11 cellular contexts compared by ENCODE assay signal in the genomic region with DNA sequence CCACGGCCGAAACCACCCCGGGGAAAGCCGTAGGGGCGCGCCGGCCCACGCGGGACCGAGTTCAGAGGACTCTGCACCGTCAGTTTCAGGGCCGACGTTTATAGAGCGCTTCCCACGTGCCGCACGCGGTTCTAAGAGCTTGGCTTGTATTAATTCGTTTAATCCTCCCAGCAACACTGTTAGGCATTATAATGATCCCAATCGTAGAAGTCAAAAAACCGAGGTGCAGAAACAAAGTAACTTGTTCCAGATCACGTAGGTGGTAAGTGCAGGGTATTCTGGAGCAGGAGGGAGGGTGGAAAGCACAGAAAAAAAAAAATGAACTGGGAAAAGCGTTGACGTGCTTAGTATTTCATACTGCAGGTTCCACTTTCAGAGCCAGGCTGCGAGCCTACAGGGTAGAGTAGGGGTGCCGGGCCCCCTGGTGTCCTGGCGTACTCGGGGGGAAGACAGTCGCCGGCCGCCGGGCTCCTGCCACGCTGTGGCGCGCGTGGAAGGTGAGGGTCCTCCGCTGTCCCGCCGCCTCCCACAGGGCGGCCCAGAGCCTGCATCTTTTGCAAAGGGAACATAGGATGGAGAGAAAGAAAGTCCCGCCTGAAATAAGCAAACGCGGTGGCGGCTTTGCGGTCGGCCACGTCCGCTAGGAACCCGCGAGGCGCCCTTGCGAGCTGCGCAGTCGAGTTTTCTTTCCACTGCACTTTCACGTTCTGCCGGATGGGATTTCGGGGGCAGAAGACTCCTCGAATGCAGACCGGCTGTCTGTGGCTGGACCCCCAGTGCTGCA. TPM values are rescaled to one million over a fixed set of nuclear protein-coding genes. Genes with fewer than 3 reads are reported as not detected.
DNase-seq lines count a peak whose midpoint lies in the region; ATAC-seq and TF ChIP-seq lines count a peak whose summit lies in the region.
"Had no signal": no experiment of that assay in that cellular context is flagged by ENCODE, and none has a peak within 500 bp of the region (broad histone marks: within the 10 kb centered on the region; RNA-seq: fewer than 3 reads in every experiment).

No MANE protein-coding gene starts in this region.

- ATAC-seq in Right ventricle myocardium inferior (no peak), Right ventricle myocardium superior (ENCODE audit: poor library complexity) (no peak)
- no peak for ATAC-seq in activated CD8-positive, alpha-beta T cell treated with anti-CD3 and anti-CD28 coated beads, Interleukin-2, amount 10 ng/mL, durations not matched to agents 7 days and 5 days
- peak in 1 of 2 donors; percentile 57 for ATAC-seq in stimulated activated naive B cell treated with anti-CD40 and anti-IgM and Interleukin-4, amounts not matched to agents 10 μg/mL and 1 μg/mL and 100 μg/mL, for 72 hours (replicated peaks)

- H3K9me2 ChIP-seq in hepatocyte (replicated peaks; ENCODE audit: insufficient read depth): no peaks in the 10 kb centered on the region

- peaks cover 67% of the 10 kb centered on the region for H3K27me3 Mint-ChIP-seq in activated CD8-positive, alpha-beta T cell treated with anti-CD3 and anti-CD28 coated beads, Interleukin-2, amount 10 ng/mL, durations not matched to agents 7 days and 5 days (ENCODE audit: low read depth)
- H3K27me3 Mint-ChIP-seq in stimulated activated naive B cell treated with anti-CD40 and anti-IgM and Interleukin-4, amounts not matched to agents 10 μg/mL and 1 μg/mL and 100 μg/mL, for 72 hours: peaks cover 53 to 85% of the 10 kb centered on the region in 2 donors

- peaks cover 37% of the 10 kb centered on the region for H3K4me1 ChIP-seq in hepatocyte (ENCODE audit: insufficient read depth)

- peak overlapping the region; percentile 9 for H3K4me3 Mint-ChIP-seq in activated CD8-positive, alpha-beta T cell treated with anti-CD3 and anti-CD28 coated beads, Interleukin-2, amount 10 ng/mL, durations not matched to agents 7 days and 5 days
- peak overlapping the region; percentile 74 to 80 for H3K4me3 Mint-ChIP-seq in stimulated activated naive B cell treated with anti-CD40 and anti-IgM and Interleukin-4, amounts not matched to agents 10 μg/mL and 1 μg/mL and 100 μg/mL, for 72 hours

- no peaks in the 10 kb centered on the region for H4K20me1 ChIP-seq in hepatocyte (ENCODE audit: insufficient read depth, poor library complexity, severe bottlenecking)

- H3K79me2 ChIP-seq in hepatocyte: peaks cover 15% of the 10 kb centered on the region

- no peaks in the 10 kb centered on the region for H3K9me3 Mint-ChIP-seq in activated CD8-positive, alpha-beta T cell treated with anti-CD3 and anti-CD28 coated beads, Interleukin-2, amount 10 ng/mL, durations not matched to agents 7 days and 5 days (ENCODE audit: insufficient read depth)
- H3K9me3 Mint-ChIP-seq in stimulated activated naive B cell treated with anti-CD40 and anti-IgM and Interleukin-4, amounts not matched to agents 10 μg/mL and 1 μg/mL and 100 μg/mL, for 72 hours: no peaks in the 10 kb centered on the region

- H3K36me3 Mint-ChIP-seq in activated CD8-positive, alpha-beta T cell treated with anti-CD3 and anti-CD28 coated beads, Interleukin-2, amount 10 ng/mL, durations not matched to agents 7 days and 5 days (ENCODE audit: low read depth): no peaks in the 10 kb centered on the region
- no peaks in the 10 kb centered on the region for H3K36me3 Mint-ChIP-seq in stimulated activated naive B cell treated with anti-CD40 and anti-IgM and Interleukin-4, amounts not matched to agents 10 μg/mL and 1 μg/mL and 100 μg/mL, for 72 hours

- POLR2A ChIA-PET in activated CD8-positive, alpha-beta T cell treated with anti-CD3 and anti-CD28 coated beads, Interleukin-2, amount 10 ng/mL, durations not matched to agents 7 days and 5 days (lab: Charles Lee): no interaction called here

- no peaks in the 10 kb centered on the region for H3K9me3 ChIP-seq in hepatocyte (ENCODE audit: low read depth)

- no peak overlapping the region for H3K27ac Mint-ChIP-seq in activated CD8-positive, alpha-beta T cell treated with anti-CD3 and anti-CD28 coated beads, Interleukin-2, amount 10 ng/mL, durations not matched to agents 7 days and 5 days
- peak overlapping the region; percentile 84 for H3K27ac Mint-ChIP-seq in stimulated activated naive B cell treated with anti-CD40 and anti-IgM and Interleukin-4, amounts not matched to agents 10 μg/mL and 1 μg/mL and 100 μg/mL, for 72 hours

- peak overlapping the region; percentile 76 for H2AFZ ChIP-seq in hepatocyte

- intact Hi-C loops in Right ventricle myocardium inferior (cut with DNase I) (loop anchor here (10.0 kb wide), 1 partner anchor 254 kb away; no protein-coding TSS in a partner anchor), Right ventricle myocardium superior (cut with DNase I) (no loop called here)

- H3K27ac ChIP-seq in hepatocyte: peak overlapping the region; percentile 73
- H3K27ac ChIP-seq: skin epidermis had no signal

- DNase-seq in Right ventricle myocardium inferior (ENCODE audit: missing footprints): peak; percentile 50
- DNase-seq in Right ventricle myocardium superior: no peak
- peak; percentile 36 for DNase-seq in activated CD8-positive, alpha-beta T cell treated with anti-CD3 and anti-CD28 coated beads, Interleukin-2, amount 10 ng/mL, durations not matched to agents 7 days and 5 days
- DNase-seq in hepatocyte (ENCODE audit: low spot score): no peak
- DNase-seq in stimulated activated naive B cell treated with anti-CD40 and anti-IgM and Interleukin-4, amounts not matched to agents 10 μg/mL and 1 μg/mL and 100 μg/mL, for 72 hours: no peak
- no peak for DNase-seq in DMS53 (lab: John Stamatoyannopoulos, UW)
- no peak for DNase-seq in COR-L47 (lab: John Stamatoyannopoulos, UW)
- no peak for DNase-seq in amniotic stem cell (lab: John Stamatoyannopoulos, UW)
- DNase-seq: mesenchymal stem cell, NCI-H1436 treated with DMSO at 0.1 percent for 48 hours had no signal

- no peak overlapping the region for H3K4me3 ChIP-seq in hepatocyte
- H3K4me3 ChIP-seq: skin epidermis had no signal

- no peaks in the 10 kb centered on the region for H3K36me3 ChIP-seq in hepatocyte (replicated peaks; ENCODE audit: insufficient read depth, low read depth)

- H3K27me3 ChIP-seq in hepatocyte: peaks cover 96% of the 10 kb centered on the region

- CTCF ChIA-PET in activated CD8-positive, alpha-beta T cell treated with anti-CD3 and anti-CD28 coated beads, Interleukin-2, amount 10 ng/mL, durations not matched to agents 7 days and 5 days (lab: Charles Lee): interaction anchor here (1.2 kb wide), 1 partner anchor 70 kb away, joined by 4 read pairs; no protein-coding TSS in a partner anchor

- peak overlapping the region; percentile 96 for H3K4me2 ChIP-seq in hepatocyte

- no peak for TF ChIP-seq CTCF in hepatocyte (IDR thresholded peaks at IDR 0.05; ENCODE audit: poor library complexity)

- H3K4me1 Mint-ChIP-seq in activated CD8-positive, alpha-beta T cell treated with anti-CD3 and anti-CD28 coated beads, Interleukin-2, amount 10 ng/mL, durations not matched to agents 7 days and 5 days (ENCODE audit: low read depth): peaks cover 20% of the 10 kb centered on the region
- H3K4me1 Mint-ChIP-seq in stimulated activated naive B cell treated with anti-CD40 and anti-IgM and Interleukin-4, amounts not matched to agents 10 μg/mL and 1 μg/mL and 100 μg/mL, for 72 hours: peaks cover 18 to 36% of the 10 kb centered on the region in 2 donors

- WGBS in hepatocyte (ENCODE audit: low lambda C conversion rate, missing lambda C conversion rate): 12% methylated on average over 59 of the region's 59 CpGs

RNA-seq across cellular contexts. Expression of gene FOXF2, which starts 10.2 kb away (rescaled TPM):
- total RNA-seq in Right ventricle myocardium inferior (0.24 TPM), Right ventricle myocardium superior (0.16 TPM), hepatocyte (18.0 and 28.0 TPM in 2 replicates)
- not detected for total RNA-seq in activated CD8-positive, alpha-beta T cell treated with anti-CD3 and anti-CD28 coated beads, Interleukin-2, amount 10 ng/mL, durations not matched to agents 7 days and 5 days
- 24.9 and 31.5 TPM in 2 replicates for polyA plus RNA-seq in hepatocyte

Comparison
In these comparisons a context has a peak if more than half of its experiments do, and no peak if none do; other contexts are left out.
1. DNase-seq: peak in Right ventricle myocardium inferior (single experiment) and activated CD8-positive, alpha-beta T cell treated with anti-CD3 and anti-CD28 coated beads, Interleukin-2, amount 10 ng/mL, durations not matched to agents 7 days and 5 days (single experiment); none in Right ventricle myocardium superior (single experiment), hepatocyte (single experiment), stimulated activated naive B cell treated with anti-CD40 and anti-IgM and Interleukin-4, amounts not matched to agents 10 μg/mL and 1 μg/mL and 100 μg/mL, for 72 hours (single experiment), DMS53 (single experiment), COR-L47 (single experiment) and amniotic stem cell (single experiment).
2. RNA of gene FOXF2, which starts 10.2 kb away (total RNA-seq): 18.0 to 28.0 TPM in hepatocyte; 0.24 TPM in Right ventricle myocardium inferior (single experiment), 0.16 TPM in Right ventricle myocardium superior (single experiment) and not detected in activated CD8-positive, alpha-beta T cell treated with anti-CD3 and anti-CD28 coated beads, Interleukin-2, amount 10 ng/mL, durations not matched to agents 7 days and 5 days; every median in the first group is over 10 times any median in the second.